In genomic region chrX:38558681-38559080, GRCh38 we compare ENCODE assay signal across 22 cellular contexts. TPM values are rescaled to one million over a fixed set of nuclear protein-coding genes. Genes with fewer than 3 reads are reported as not detected.
"Had no signal": no experiment of that assay in that cellular context is flagged by ENCODE, and none has a peak within 500 bp of the region (broad histone marks: within the 10 kb centered on the region; RNA-seq: fewer than 3 reads in every experiment).

No MANE protein-coding gene starts in this region.

- H3K27ac ChIP-seq: cardiac muscle cell, gastrocnemius medialis, left lung, right atrium auricular region had no signal

- DNase-seq: activated CD4-positive, alpha-beta T cell treated with anti-CD3 and anti-CD28 coated beads, Interleukin-2, amount 50 U/mL, for 1 hour; activated CD4-positive, CD25-positive, alpha-beta regulatory T cell treated with anti-CD3 and anti-CD28 coated beads, Interleukin-2, amount 50 U/mL, for 72 hours; activated CD8-positive, alpha-beta memory T cell treated with anti-CD3 and anti-CD28 coated beads for 24 hours; activated CD8-positive, alpha-beta memory T cell treated with anti-CD3 and anti-CD28 coated beads, Interleukin-2, amount 50 U/mL, for 48 hours; activated effector memory CD4-positive, alpha-beta T cell treated with Interleukin-2 at 50 U/mL for 16 hours; activated naive CD4-positive, alpha-beta T cell treated with anti-CD3 and anti-CD28 coated beads, Interleukin-2, amount 50 U/mL, for 16 hours; activated T-cell treated with anti-CD3 and anti-CD28 coated beads, Interleukin-2, amount 50 U/mL, for 48 hours; effector CD8-positive, alpha-beta T cell; gastrocnemius medialis; head of caudate nucleus; left lung; occipital lobe; small intestine; stimulated activated CD4-positive, alpha-beta T cell treated with anti-CD3 and anti-CD28 coated beads, Interleukin-15, amount 100 ng/mL, for 24 hours; stimulated activated CD4-positive, alpha-beta T cell treated with anti-CD3 and anti-CD28 coated beads, Interleukin-4, amount 100 ng/mL, for 1 hour; stimulated activated naive CD8-positive, alpha-beta T cell treated with anti-CD3 and anti-CD28 coated beads, Interleukin-15, amount 100 ng/mL, for 72 hours; trophoblast cell had no signal

- H3K9me3 ChIP-seq: gastrocnemius medialis, left lung, right atrium auricular region had no signal

- H3K36me3 ChIP-seq: cardiac muscle cell, gastrocnemius medialis, left lung, right atrium auricular region had no signal

- H3K4me3 ChIP-seq: cardiac muscle cell, gastrocnemius medialis, left lung, right atrium auricular region had no signal

- FAIRE-seq: endothelial cell of umbilical vein, small intestine had no signal

- H3K27me3 ChIP-seq: cardiac muscle cell, gastrocnemius medialis, right atrium auricular region had no signal

- H3K4me1 ChIP-seq: right atrium auricular region had no signal

RNA-seq across cellular contexts. Expression of gene TSPAN7, which starts 2.7 kb away (rescaled TPM):
- total RNA-seq: chondrocyte, fibroblast of lung had no signal
